Comparison of ENCODE assay signal across 27 cellular contexts in genomic region chr12:51908876-51909592, GRCh38. TPM values are rescaled to one million over a fixed set of nuclear protein-coding genes. Genes with fewer than 3 reads are reported as not detected.
DNase-seq lines count a peak whose midpoint lies in the region; ATAC-seq, FAIRE-seq and TF ChIP-seq lines count a peak whose summit lies in the region.
"Had no signal": no experiment of that assay in that cellular context is flagged by ENCODE, and none has a peak within 500 bp of the region (broad histone marks: within the 10 kb centered on the region; RNA-seq: fewer than 3 reads in every experiment).

No MANE protein-coding gene starts in this region.

- WGBS in esophagus muscularis mucosa: 83% methylated on average over 9 of the region's 9 CpGs
- WGBS in thyroid gland, 2 donors: 82 to 89% methylated on average over 9 of the region's 9 CpGs

- peaks cover 0 to 57% (median 14%) of the 10 kb centered on the region in 4 donors for H3K27me3 ChIP-seq in esophagus muscularis mucosa
- H3K27me3 ChIP-seq in mucosa of rectum (ENCODE audit: control insufficient read depth in 2 of 2, insufficient read depth in 2 of 2, low read length in 2 of 2): no peaks in the 10 kb centered on the region
- peaks cover 9% of the 10 kb centered on the region for H3K27me3 ChIP-seq in thyroid gland
- H3K27me3 ChIP-seq: ascending aorta, BE2C had no signal

- peak overlapping the region; percentile 60 to 71 (median 61) for H3K4me3 ChIP-seq in esophagus muscularis mucosa
- peak overlapping the region; percentile 77 to 89 for H3K4me3 ChIP-seq in mucosa of rectum (ENCODE audit: low read length in 2 of 2)
- H3K4me3 ChIP-seq in thyroid gland (replicated peaks in 1 of 3): no peak overlapping the region

- TF ChIP-seq CTCF in esophagus muscularis mucosa (IDR thresholded peaks at IDR 0.05): no peak
- no peak for TF ChIP-seq CTCF in thyroid gland (IDR thresholded peaks at IDR 0.05)

- FAIRE-seq in GM12891 (lab: Jason Lieb, UNC): no peak

- H3K36me3 ChIP-seq in esophagus muscularis mucosa (peaks cover 0 to 15% (median 0%) of the 10 kb centered on the region in 4 donors), mucosa of rectum (ENCODE audit: control insufficient read depth in 2 of 2, insufficient read depth in 2 of 2, low read length in 2 of 2) (peaks cover 0 to 3% of the 10 kb centered on the region in 2 donors), thyroid gland (no peaks in the 10 kb centered on the region)
- H3K36me3 ChIP-seq: ascending aorta, BE2C, neutrophil had no signal

- H3K4me1 ChIP-seq in esophagus muscularis mucosa (peaks cover 53 to 90% (median 81%) of the 10 kb centered on the region in 4 donors), mucosa of rectum (ENCODE audit: control insufficient read depth in 2 of 2, insufficient read depth in 2 of 2, low read length in 2 of 2) (peaks cover 42 to 62% of the 10 kb centered on the region in 2 donors), thyroid gland (peaks cover 15 to 62% of the 10 kb centered on the region in 2 donors)

- no peak for ATAC-seq in HG03039 (IDR thresholded peaks at IDR 0.05; ENCODE audit: unreplicated experiment)
- ATAC-seq: T-helper 17 cell had no signal

- DNase-seq in NCI-H2171 treated with DMSO at 0.1 percent for 48 hours (lab: John Stamatoyannopoulos, UW) (peak; percentile 15), NCI-H2171 (lab: John Stamatoyannopoulos, UW) (no peak), esophagus muscularis mucosa (ENCODE audit: extremely low spot score) (no peak), thyroid gland (no peak), NCI-H146 (lab: John Stamatoyannopoulos, UW) (no peak), GM12891 (ENCODE audit: insufficient read length, low spot score) (no peak)
- DNase-seq: 8988T; activated CD4-positive, alpha-beta T cell treated with anti-CD3 and anti-CD28 coated beads, Interleukin-2, amount 50 U/mL, for 48 hours; activated naive CD4-positive, alpha-beta T cell treated with anti-CD3 and anti-CD28 coated beads, Interleukin-2, amount 10 ng/mL, durations not matched to agents 7 days and 5 days; activated T-cell treated with anti-CD3 and anti-CD28 coated beads, Interleukin-2, amount 50 U/mL, for 1 hour; BE2C; effector memory CD4-positive, alpha-beta T cell; GOT3; hippocampal formation; midbrain; NCI-H526 treated with DMSO at 0.1 percent for 48 hours; OCI-M1; stimulated activated naive CD4-positive, alpha-beta T cell; T-helper 17 cell had no signal

- H3K27ac ChIP-seq in esophagus muscularis mucosa (replicated peaks in 1 of 4): peak overlapping the region; percentile 87 to 92 (median 88)
- no peak overlapping the region for H3K27ac ChIP-seq in mucosa of rectum (ENCODE audit: low read depth in 2 of 2, low read length in 2 of 2)
- H3K27ac ChIP-seq in thyroid gland: peak overlapping the region in 2 of 3 donors; percentile 63 to 69
- H3K27ac ChIP-seq: neutrophil, VCaP had no signal

- H3K9me3 ChIP-seq in esophagus muscularis mucosa: no peaks in the 10 kb centered on the region
- H3K9me3 ChIP-seq in mucosa of rectum (ENCODE audit: control insufficient read depth in 2 of 2, low read length in 2 of 2): no peaks in the 10 kb centered on the region
- H3K9me3 ChIP-seq in thyroid gland: no peaks in the 10 kb centered on the region
- H3K9me3 ChIP-seq: ascending aorta, BE2C, neutrophil had no signal

- intact Hi-C loops in esophagus muscularis mucosa (cut with DNase I): no loop called here
- intact Hi-C loops in thyroid gland (cut with DNase I): no loop called here

- peak overlapping the region in 1 of 2 donors; percentile 17 for H3K9ac ChIP-seq in mucosa of rectum (ENCODE audit: low read depth in 1 of 2, low read length in 2 of 2)

- TF ChIP-seq POLR2A in esophagus muscularis mucosa (IDR thresholded peaks at IDR 0.05; ENCODE audit: low read depth) (no peak), thyroid gland (IDR thresholded peaks at IDR 0.05) (no peak), GM12891 (IDR thresholded peaks at IDR 0.05; ENCODE audit: low read depth, low read length) (no peak)

- TF ChIP-seq EP300 in esophagus muscularis mucosa (IDR thresholded peaks at IDR 0.05): no peak

TF ChIP-seq in GM12891, 5 proteins besides CTCF, POLR2A, EP300 and RAD21:
- TF ChIP-seq PAX5 (IDR thresholded peaks at IDR 0.05; ENCODE audit: insufficient read depth, low read length, severe bottlenecking) (no peak), POLR2AphosphoS5 (IDR thresholded peaks at IDR 0.05; ENCODE audit: low read depth, low read length) (no peak), POU2F2 (IDR thresholded peaks at IDR 0.05; ENCODE audit: low read depth, low read length) (no peak), SPI1 (IDR thresholded peaks at IDR 0.05; ENCODE audit: low read depth, low read length) (no peak), TAF1 (IDR thresholded peaks at IDR 0.05; ENCODE audit: low read depth, low read length) (no peak)

RNA-seq across cellular contexts. Expression of gene ACVRL1, which starts 1.7 kb away (rescaled TPM):
- total RNA-seq in esophagus muscularis mucosa: 100 to 1,000 TPM; 124 to 149 (median 125) TPM
- total RNA-seq in thyroid gland: 100 to 1,000 TPM in 2 of 4 donors, 10 to 100 TPM in 2; 61.9 to 133 (median 84.2) TPM
- polyA plus RNA-seq in GM12891 (2012; ENCODE audit: low read depth, missing spikeins): 0.04 TPM
- total RNA-seq: T-helper 17 cell had no signal

RNA-seq across cellular contexts. Expression of gene ANKRD33, which starts 21.1 kb away (rescaled TPM):
- total RNA-seq in esophagus muscularis mucosa: not detected
- total RNA-seq in thyroid gland: not detected
- not detected for polyA plus RNA-seq in GM12891 (2012; ENCODE audit: low read depth, missing spikeins)
- total RNA-seq: ascending aorta, G401, HT1080, kidney epithelial cell, T-helper 17 cell had no signal

RNA-seq across cellular contexts. Expression of gene ACVR1B, which starts 42.5 kb away (rescaled TPM):
- total RNA-seq in esophagus muscularis mucosa (10 to 100 TPM in 3 of 4 donors, 1 to 10 TPM in 1; 9.1 to 22.4 (median 13.9) TPM), thyroid gland (10 to 100 TPM; 13.7 to 19.9 (median 19.2) TPM)
- polyA plus RNA-seq in GM12891 (2012; ENCODE audit: low read depth, missing spikeins): 1.6 TPM

Comparison
In these comparisons a context has a peak if more than half of its experiments do, and no peak if none do; other contexts are left out.
1. H3K27ac ChIP-seq: peak in esophagus muscularis mucosa (4 of 4) and thyroid gland (2 of 3); none in mucosa of rectum (0 of 2).
2. H3K4me3 ChIP-seq: peak in esophagus muscularis mucosa (4 of 4) and mucosa of rectum (2 of 2); none in thyroid gland (0 of 3).